ENCODE assay signal across 1 cellular context in the genomic region with DNA sequence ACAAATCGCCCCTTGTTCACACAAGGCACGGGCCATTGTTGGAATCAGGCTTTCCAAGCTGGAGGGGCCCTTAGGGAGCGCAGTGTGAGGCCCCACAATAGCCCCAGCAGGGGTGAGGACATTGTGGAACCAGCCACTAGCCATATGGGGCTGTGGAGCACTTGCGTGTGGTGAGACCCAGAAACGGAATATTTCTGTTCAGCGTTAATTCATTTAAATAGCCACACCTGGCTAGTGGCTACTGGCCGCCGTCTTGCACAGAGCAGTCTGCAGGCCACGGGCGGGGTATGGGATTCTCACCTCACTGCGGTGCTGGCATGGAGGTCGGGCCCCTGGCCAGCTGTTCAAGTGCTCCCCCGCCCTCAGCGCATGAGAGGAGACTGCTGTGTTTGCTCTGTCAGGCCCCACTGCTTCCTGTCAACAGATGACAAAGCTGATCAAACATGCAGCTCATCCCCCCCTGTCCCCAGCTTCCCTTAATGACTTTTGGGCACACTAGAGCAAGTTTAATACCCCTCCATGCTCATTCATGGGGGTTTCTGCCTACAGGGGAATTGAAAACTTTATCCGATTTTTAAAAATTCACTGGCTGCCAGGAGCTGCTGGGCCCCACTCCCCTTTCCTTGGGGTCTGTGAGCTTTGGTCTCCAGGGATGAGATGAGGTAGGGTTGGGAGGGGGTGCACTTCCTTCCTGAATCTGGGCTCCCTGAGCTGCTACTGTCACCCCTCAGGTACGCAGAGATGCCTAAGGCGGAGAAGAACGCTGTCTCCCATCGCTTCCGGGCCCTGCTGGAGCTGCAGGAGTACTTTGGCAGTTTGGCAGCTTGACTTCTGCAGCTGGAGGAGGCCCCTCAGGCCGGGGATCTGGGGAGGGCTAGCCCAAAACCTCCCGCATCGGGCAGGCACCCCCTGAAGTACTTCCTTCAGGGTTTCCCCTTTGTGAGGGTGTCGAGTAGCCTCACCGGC.
A peak's percentile ranks its signal among the peaks of the same experiment; 100 is the strongest.
TF ChIP-seq lines count a peak whose summit lies in the region.

No MANE protein-coding gene starts in this region.

TF ChIP-seq in HepG2, 621 proteins besides CTCF, POLR2A, EP300 and RAD21 (continued from another document):
- TF ChIP-seq, protein P1, sequence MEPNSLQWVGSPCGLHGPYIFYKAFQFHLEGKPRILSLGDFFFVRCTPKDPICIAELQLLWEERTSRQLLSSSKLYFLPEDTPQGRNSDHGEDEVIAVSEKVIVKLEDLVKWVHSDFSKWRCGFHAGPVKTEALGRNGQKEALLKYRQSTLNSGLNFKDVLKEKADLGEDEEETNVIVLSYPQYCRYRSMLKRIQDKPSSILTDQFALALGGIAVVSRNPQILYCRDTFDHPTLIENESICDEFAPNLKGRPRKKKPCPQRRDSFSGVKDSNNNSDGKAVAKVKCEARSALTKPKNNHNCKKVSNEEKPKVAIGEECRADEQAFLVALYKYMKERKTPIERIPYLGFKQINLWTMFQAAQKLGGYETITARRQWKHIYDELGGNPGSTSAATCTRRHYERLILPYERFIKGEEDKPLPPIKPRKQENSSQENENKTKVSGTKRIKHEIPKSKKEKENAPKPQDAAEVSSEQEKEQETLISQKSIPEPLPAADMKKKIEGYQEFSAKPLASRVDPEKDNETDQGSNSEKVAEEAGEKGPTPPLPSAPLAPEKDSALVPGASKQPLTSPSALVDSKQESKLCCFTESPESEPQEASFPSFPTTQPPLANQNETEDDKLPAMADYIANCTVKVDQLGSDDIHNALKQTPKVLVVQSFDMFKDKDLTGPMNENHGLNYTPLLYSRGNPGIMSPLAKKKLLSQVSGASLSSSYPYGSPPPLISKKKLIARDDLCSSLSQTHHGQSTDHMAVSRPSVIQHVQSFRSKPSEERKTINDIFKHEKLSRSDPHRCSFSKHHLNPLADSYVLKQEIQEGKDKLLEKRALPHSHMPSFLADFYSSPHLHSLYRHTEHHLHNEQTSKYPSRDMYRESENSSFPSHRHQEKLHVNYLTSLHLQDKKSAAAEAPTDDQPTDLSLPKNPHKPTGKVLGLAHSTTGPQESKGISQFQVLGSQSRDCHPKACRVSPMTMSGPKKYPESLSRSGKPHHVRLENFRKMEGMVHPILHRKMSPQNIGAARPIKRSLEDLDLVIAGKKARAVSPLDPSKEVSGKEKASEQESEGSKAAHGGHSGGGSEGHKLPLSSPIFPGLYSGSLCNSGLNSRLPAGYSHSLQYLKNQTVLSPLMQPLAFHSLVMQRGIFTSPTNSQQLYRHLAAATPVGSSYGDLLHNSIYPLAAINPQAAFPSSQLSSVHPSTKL (CRISPR knock-in tag; IDR thresholded peaks at IDR 0.05): peak; percentile 96
- no peak for TF ChIP-seq PLRG1 (conservative IDR thresholded peaks at IDR 0.05)
- TF ChIP-seq, protein P2, sequence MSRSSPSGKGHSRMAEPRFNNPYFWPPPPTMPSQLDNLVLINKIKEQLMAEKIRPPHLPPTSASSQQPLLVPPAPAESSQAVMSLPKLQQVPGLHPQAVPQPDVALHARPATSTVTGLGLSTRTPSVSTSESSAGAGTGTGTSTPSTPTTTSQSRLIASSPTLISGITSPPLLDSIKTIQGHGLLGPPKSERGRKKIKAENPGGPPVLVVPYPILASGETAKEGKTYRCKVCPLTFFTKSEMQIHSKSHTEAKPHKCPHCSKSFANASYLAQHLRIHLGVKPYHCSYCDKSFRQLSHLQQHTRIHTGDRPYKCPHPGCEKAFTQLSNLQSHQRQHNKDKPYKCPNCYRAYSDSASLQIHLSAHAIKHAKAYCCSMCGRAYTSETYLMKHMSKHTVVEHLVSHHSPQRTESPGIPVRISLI (CRISPR knock-in tag; IDR thresholded peaks at IDR 0.05; ENCODE audit: borderline replicate concordance): peak; percentile 85; the same call in 1 of the 2 replicates
- TF ChIP-seq FOXA1 (IDR thresholded peaks at IDR 0.05): peak; percentile 92
- peak; percentile 99 for TF ChIP-seq FOXA1 (CRISPR knock-in tag; IDR thresholded peaks at IDR 0.05)
- TF ChIP-seq, protein P3, sequence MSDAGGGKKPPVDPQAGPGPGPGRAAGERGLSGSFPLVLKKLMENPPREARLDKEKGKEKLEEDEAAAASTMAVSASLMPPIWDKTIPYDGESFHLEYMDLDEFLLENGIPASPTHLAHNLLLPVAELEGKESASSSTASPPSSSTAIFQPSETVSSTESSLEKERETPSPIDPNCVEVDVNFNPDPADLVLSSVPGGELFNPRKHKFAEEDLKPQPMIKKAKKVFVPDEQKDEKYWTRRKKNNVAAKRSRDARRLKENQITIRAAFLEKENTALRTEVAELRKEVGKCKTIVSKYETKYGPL (CRISPR knock-in tag; IDR thresholded peaks at IDR 0.05): no peak
- TF ChIP-seq ZFP36L2 (CRISPR knock-in tag; IDR thresholded peaks at IDR 0.05): peak; percentile 59; the same call in 1 of the 2 replicates
- peak; percentile 22 for TF ChIP-seq NFYC (CRISPR knock-in tag; IDR thresholded peaks at IDR 0.05)
- TF ChIP-seq, protein P4, sequence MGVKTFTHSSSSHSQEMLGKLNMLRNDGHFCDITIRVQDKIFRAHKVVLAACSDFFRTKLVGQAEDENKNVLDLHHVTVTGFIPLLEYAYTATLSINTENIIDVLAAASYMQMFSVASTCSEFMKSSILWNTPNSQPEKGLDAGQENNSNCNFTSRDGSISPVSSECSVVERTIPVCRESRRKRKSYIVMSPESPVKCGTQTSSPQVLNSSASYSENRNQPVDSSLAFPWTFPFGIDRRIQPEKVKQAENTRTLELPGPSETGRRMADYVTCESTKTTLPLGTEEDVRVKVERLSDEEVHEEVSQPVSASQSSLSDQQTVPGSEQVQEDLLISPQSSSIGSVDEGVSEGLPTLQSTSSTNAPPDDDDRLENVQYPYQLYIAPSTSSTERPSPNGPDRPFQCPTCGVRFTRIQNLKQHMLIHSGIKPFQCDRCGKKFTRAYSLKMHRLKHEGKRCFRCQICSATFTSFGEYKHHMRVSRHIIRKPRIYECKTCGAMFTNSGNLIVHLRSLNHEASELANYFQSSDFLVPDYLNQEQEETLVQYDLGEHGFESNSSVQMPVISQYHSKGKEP (CRISPR knock-in tag; IDR thresholded peaks at IDR 0.05): no peak
- peak; percentile 90; the same call in 1 of the 2 replicates for TF ChIP-seq ZNF614 (CRISPR knock-in tag; IDR thresholded peaks at IDR 0.05; ENCODE audit: borderline replicate concordance)
- TF ChIP-seq, protein P5, sequence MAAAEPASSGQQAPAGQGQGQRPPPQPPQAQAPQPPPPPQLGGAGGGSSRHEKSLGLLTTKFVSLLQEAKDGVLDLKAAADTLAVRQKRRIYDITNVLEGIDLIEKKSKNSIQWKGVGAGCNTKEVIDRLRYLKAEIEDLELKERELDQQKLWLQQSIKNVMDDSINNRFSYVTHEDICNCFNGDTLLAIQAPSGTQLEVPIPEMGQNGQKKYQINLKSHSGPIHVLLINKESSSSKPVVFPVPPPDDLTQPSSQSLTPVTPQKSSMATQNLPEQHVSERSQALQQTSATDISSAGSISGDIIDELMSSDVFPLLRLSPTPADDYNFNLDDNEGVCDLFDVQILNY (CRISPR knock-in tag; conservative IDR thresholded peaks at IDR 0.05): no peak; the same call in 1 of the 2 replicates
- TF ChIP-seq, protein P6, sequence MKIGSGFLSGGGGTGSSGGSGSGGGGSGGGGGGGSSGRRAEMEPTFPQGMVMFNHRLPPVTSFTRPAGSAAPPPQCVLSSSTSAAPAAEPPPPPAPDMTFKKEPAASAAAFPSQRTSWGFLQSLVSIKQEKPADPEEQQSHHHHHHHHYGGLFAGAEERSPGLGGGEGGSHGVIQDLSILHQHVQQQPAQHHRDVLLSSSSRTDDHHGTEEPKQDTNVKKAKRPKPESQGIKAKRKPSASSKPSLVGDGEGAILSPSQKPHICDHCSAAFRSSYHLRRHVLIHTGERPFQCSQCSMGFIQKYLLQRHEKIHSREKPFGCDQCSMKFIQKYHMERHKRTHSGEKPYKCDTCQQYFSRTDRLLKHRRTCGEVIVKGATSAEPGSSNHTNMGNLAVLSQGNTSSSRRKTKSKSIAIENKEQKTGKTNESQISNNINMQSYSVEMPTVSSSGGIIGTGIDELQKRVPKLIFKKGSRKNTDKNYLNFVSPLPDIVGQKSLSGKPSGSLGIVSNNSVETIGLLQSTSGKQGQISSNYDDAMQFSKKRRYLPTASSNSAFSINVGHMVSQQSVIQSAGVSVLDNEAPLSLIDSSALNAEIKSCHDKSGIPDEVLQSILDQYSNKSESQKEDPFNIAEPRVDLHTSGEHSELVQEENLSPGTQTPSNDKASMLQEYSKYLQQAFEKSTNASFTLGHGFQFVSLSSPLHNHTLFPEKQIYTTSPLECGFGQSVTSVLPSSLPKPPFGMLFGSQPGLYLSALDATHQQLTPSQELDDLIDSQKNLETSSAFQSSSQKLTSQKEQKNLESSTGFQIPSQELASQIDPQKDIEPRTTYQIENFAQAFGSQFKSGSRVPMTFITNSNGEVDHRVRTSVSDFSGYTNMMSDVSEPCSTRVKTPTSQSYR (CRISPR knock-in tag; IDR thresholded peaks at IDR 0.05; ENCODE audit: borderline replicate concordance): peak; percentile 95; the same call in 1 of the 2 replicates
TF ChIP-seq in HepG2: peak in this region for 409.
